Comparison of ENCODE assay signal across 1 cellular context in the genomic region with DNA sequence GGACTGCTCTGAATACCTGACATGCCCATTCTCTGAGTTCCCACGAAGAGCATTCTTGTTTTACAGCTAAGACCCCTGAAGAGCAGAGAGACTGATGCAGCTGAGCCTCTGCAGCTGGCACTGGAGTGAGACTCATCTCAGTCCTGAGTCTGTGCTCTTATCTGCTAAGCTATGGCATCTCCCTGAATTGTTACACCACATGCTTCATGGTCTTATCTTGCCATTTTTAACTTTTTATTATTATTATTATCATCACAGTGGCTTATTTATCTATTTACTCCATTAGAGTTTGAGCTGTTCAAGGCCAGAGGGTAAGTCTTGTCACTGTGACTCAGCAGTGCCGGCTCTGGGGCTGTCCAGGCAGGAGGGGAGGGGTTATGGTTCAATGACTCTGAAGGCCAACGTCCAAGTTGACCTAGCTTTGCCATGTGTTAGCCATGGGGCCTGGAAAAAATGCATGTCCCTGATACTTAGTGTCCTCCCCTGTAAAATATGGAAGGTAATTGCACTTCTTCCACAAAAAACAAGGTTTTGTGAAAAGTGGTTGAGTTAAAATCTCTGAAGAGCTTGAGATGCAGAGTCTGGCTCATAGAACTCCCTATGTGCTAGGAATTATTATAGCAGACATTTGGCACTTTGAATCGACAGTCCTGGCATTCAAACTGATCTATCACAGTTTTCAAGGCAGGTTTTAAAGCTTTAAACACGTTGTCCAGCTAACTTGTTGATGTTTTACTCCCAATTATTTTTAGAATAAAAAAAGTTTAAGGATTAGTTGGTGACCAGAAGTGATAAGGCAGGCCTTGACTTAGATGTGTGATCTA.
TF ChIP-seq lines count a peak whose summit lies in the region.

No MANE protein-coding gene starts in this region.

TF ChIP-seq in HepG2, 621 proteins besides CTCF, POLR2A, EP300 and RAD21 (continued from another document and continues in another):
- TF ChIP-seq, protein P1, sequence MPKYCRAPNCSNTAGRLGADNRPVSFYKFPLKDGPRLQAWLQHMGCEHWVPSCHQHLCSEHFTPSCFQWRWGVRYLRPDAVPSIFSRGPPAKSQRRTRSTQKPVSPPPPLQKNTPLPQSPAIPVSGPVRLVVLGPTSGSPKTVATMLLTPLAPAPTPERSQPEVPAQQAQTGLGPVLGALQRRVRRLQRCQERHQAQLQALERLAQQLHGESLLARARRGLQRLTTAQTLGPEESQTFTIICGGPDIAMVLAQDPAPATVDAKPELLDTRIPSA (CRISPR knock-in tag; IDR thresholded peaks at IDR 0.05; ENCODE audit: borderline replicate concordance): 0 out of 2 replicates have a peak, but pooled peaks have one; percentile 6
- TF ChIP-seq POLR2G (IDR thresholded peaks at IDR 0.05; ENCODE audit: low read depth, low read length) (peak; percentile 51), JUNB (CRISPR knock-in tag; IDR thresholded peaks at IDR 0.05; ENCODE audit: borderline replicate concordance) (peak; percentile 55; the same call in 1 of the 2 replicates), CBX1 (IDR thresholded peaks at IDR 0.05; ENCODE audit: low read depth) (no peak), ETV5 (CRISPR knock-in tag; IDR thresholded peaks at IDR 0.05; ENCODE audit: borderline replicate concordance) (0 out of 2 replicates have a peak, but pooled peaks have one; percentile 43), ZNF781 (CRISPR knock-in tag; IDR thresholded peaks at IDR 0.05; ENCODE audit: borderline replicate concordance, not compliant biosample characterization) (no peak), ZNF468 (CRISPR knock-in tag; IDR thresholded peaks at IDR 0.05) (no peak), ZNF563 (CRISPR knock-in tag; IDR thresholded peaks at IDR 0.05) (peak; percentile 54; the same call in 1 of the 2 replicates), ZNF350 (CRISPR knock-in tag; IDR thresholded peaks at IDR 0.05; ENCODE audit: borderline replicate concordance, low read depth) (peak; percentile 72; the same call in 1 of the 2 replicates), ZSCAN21 (CRISPR knock-in tag; IDR thresholded peaks at IDR 0.05; ENCODE audit: borderline replicate concordance) (peak; percentile 51; the same call in 1 of the 2 replicates), ZNF296 (CRISPR knock-in tag; conservative IDR thresholded peaks at IDR 0.05) (no peak), ZNF530 (CRISPR knock-in tag; IDR thresholded peaks at IDR 0.05; ENCODE audit: low read depth) (no peak), SIX1 (CRISPR knock-in tag; IDR thresholded peaks at IDR 0.05; ENCODE audit: borderline replicate concordance) (no peak), ZNF652 (CRISPR knock-in tag; IDR thresholded peaks at IDR 0.05; ENCODE audit: borderline replicate concordance, low read depth) (no peak), ZKSCAN1 (IDR thresholded peaks at IDR 0.05; ENCODE audit: low read length) (no peak), ZNF484 (CRISPR knock-in tag; IDR thresholded peaks at IDR 0.05; ENCODE audit: borderline replicate concordance, low read depth) (no peak), GATAD1 (CRISPR knock-in tag; IDR thresholded peaks at IDR 0.05) (no peak), GFI1 (CRISPR knock-in tag; IDR thresholded peaks at IDR 0.05; ENCODE audit: borderline replicate concordance) (0 out of 2 replicates have a peak, but pooled peaks have one; percentile 31)
- TF ChIP-seq, protein P2, sequence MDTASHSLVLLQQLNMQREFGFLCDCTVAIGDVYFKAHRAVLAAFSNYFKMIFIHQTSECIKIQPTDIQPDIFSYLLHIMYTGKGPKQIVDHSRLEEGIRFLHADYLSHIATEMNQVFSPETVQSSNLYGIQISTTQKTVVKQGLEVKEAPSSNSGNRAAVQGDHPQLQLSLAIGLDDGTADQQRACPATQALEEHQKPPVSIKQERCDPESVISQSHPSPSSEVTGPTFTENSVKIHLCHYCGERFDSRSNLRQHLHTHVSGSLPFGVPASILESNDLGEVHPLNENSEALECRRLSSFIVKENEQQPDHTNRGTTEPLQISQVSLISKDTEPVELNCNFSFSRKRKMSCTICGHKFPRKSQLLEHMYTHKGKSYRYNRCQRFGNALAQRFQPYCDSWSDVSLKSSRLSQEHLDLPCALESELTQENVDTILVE (CRISPR knock-in tag; IDR thresholded peaks at IDR 0.05): no peak
- TF ChIP-seq, protein P3, sequence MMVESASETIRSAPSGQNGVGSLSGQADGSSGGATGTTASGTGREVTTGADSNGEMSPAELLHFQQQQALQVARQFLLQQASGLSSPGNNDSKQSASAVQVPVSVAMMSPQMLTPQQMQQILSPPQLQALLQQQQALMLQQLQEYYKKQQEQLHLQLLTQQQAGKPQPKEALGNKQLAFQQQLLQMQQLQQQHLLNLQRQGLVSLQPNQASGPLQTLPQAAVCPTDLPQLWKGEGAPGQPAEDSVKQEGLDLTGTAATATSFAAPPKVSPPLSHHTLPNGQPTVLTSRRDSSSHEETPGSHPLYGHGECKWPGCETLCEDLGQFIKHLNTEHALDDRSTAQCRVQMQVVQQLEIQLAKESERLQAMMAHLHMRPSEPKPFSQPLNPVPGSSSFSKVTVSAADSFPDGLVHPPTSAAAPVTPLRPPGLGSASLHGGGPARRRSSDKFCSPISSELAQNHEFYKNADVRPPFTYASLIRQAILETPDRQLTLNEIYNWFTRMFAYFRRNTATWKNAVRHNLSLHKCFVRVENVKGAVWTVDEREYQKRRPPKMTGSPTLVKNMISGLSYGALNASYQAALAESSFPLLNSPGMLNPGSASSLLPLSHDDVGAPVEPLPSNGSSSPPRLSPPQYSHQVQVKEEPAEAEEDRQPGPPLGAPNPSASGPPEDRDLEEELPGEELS (CRISPR knock-in tag; IDR thresholded peaks at IDR 0.05): peak; percentile 74
- TF ChIP-seq, protein P4, sequence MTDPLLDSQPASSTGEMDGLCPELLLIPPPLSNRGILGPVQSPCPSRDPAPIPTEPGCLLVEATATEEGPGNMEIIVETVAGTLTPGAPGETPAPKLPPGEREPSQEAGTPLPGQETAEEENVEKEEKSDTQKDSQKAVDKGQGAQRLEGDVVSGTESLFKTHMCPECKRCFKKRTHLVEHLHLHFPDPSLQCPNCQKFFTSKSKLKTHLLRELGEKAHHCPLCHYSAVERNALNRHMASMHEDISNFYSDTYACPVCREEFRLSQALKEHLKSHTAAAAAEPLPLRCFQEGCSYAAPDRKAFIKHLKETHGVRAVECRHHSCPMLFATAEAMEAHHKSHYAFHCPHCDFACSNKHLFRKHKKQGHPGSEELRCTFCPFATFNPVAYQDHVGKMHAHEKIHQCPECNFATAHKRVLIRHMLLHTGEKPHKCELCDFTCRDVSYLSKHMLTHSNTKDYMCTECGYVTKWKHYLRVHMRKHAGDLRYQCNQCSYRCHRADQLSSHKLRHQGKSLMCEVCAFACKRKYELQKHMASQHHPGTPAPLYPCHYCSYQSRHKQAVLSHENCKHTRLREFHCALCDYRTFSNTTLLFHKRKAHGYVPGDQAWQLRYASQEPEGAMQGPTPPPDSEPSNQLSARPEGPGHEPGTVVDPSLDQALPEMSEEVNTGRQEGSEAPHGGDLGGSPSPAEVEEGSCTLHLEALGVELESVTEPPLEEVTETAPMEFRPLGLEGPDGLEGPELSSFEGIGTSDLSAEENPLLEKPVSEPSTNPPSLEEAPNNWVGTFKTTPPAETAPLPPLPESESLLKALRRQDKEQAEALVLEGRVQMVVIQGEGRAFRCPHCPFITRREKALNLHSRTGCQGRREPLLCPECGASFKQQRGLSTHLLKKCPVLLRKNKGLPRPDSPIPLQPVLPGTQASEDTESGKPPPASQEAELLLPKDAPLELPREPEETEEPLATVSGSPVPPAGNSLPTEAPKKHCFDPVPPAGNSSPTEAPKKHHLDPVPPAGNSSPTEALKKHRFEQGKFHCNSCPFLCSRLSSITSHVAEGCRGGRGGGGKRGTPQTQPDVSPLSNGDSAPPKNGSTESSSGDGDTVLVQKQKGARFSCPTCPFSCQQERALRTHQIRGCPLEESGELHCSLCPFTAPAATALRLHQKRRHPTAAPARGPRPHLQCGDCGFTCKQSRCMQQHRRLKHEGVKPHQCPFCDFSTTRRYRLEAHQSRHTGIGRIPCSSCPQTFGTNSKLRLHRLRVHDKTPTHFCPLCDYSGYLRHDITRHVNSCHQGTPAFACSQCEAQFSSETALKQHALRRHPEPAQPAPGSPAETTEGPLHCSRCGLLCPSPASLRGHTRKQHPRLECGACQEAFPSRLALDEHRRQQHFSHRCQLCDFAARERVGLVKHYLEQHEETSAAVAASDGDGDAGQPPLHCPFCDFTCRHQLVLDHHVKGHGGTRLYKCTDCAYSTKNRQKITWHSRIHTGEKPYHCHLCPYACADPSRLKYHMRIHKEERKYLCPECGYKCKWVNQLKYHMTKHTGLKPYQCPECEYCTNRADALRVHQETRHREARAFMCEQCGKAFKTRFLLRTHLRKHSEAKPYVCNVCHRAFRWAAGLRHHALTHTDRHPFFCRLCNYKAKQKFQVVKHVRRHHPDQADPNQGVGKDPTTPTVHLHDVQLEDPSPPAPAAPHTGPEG (CRISPR knock-in tag; IDR thresholded peaks at IDR 0.05): peak; percentile 58; the same call in 1 of the 2 replicates
- TF ChIP-seq, protein P5, sequence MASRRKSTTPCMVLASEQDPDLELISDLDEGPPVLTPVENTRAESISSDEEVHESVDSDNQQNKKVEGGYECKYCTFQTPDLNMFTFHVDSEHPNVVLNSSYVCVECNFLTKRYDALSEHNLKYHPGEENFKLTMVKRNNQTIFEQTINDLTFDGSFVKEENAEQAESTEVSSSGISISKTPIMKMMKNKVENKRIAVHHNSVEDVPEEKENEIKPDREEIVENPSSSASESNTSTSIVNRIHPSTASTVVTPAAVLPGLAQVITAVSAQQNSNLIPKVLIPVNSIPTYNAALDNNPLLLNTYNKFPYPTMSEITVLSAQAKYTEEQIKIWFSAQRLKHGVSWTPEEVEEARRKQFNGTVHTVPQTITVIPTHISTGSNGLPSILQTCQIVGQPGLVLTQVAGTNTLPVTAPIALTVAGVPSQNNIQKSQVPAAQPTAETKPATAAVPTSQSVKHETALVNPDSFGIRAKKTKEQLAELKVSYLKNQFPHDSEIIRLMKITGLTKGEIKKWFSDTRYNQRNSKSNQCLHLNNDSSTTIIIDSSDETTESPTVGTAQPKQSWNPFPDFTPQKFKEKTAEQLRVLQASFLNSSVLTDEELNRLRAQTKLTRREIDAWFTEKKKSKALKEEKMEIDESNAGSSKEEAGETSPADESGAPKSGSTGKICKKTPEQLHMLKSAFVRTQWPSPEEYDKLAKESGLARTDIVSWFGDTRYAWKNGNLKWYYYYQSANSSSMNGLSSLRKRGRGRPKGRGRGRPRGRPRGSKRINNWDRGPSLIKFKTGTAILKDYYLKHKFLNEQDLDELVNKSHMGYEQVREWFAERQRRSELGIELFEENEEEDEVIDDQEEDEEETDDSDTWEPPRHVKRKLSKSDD (CRISPR knock-in tag; IDR thresholded peaks at IDR 0.05; ENCODE audit: low read depth): no peak
- TF ChIP-seq, protein P6, sequence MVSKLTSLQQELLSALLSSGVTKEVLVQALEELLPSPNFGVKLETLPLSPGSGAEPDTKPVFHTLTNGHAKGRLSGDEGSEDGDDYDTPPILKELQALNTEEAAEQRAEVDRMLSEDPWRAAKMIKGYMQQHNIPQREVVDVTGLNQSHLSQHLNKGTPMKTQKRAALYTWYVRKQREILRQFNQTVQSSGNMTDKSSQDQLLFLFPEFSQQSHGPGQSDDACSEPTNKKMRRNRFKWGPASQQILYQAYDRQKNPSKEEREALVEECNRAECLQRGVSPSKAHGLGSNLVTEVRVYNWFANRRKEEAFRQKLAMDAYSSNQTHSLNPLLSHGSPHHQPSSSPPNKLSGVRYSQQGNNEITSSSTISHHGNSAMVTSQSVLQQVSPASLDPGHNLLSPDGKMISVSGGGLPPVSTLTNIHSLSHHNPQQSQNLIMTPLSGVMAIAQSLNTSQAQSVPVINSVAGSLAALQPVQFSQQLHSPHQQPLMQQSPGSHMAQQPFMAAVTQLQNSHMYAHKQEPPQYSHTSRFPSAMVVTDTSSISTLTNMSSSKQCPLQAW (CRISPR knock-in tag; IDR thresholded peaks at IDR 0.05): peak; percentile 85
- TF ChIP-seq, protein P7, sequence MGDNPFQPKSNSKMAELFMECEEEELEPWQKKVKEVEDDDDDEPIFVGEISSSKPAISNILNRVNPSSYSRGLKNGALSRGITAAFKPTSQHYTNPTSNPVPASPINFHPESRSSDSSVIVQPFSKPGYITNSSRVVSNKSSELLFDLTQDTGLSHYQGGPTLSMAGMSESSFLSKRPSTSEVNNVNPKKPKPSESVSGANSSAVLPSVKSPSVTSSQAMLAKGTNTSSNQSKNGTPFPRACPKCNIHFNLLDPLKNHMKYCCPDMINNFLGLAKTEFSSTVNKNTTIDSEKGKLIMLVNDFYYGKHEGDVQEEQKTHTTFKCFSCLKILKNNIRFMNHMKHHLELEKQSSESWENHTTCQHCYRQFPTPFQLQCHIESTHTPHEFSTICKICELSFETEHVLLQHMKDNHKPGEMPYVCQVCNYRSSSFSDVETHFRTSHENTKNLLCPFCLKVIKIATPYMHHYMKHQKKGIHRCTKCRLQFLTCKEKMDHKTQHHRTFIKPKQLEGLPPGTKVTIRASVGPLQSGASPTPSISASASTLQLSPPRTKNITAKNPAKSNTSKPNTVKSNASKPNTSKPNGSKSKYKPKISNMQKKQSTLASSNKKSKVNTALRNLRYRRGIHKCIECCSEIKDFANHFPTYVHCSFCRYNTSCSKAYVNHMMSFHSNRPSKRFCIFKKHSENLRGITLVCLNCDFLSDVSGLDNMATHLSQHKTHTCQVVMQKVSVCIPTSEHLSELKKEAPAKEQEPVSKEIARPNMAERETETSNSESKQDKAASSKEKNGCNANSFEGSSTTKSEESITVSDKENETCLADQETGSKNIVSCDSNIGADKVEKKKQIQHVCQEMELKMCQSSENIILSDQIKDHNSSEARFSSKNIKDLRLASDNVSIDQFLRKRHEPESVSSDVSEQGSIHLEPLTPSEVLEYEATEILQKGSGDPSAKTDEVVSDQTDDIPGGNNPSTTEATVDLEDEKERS (CRISPR knock-in tag; IDR thresholded peaks at IDR 0.05): 0 out of 2 replicates have a peak, but pooled peaks have one; percentile 47
